In the genomic region with DNA sequence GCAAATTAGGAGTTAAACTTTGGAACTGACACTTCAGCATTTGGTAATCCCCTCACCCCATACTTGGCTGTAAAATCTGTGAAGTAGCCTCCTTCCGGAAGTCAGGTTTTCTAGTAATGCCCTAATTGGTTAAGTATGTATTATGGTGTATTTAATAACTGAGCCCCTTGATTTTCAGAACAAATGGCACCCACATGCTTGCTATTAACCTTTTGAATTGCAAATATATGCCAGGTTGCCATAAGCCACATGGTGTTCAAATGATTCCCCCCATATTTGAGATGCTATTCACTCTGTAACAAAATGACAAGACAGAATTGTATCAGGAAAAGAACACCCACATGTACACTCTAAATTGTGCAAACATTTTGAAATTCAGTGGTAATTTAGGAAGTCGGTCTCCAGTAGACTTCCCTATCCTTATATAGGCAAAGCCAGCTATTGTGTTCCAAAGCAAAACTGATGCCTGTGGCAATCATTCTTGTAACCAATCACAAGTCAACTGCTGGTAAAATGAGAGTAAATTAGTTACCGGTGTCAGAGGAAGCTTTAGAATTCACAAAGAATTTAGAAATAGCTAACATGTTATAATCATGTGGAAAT, we compare ENCODE assay signal across 19 cellular contexts.
DNase-seq lines count a peak whose midpoint lies in the region; FAIRE-seq lines count a peak whose summit lies in the region.
"Had no signal": no experiment of that assay in that cellular context is flagged by ENCODE, and none has a peak within 500 bp of the region (broad histone marks: within the 10 kb centered on the region; RNA-seq: fewer than 3 reads in every experiment).

No MANE protein-coding gene starts in this region.

- H3K4me3 ChIP-seq in SK-N-MC: peak overlapping the region; percentile 56
- H3K4me3 ChIP-seq in iPS-18a (ENCODE audit: low read length): peak overlapping the region; percentile 15
- no peak overlapping the region for H3K4me3 ChIP-seq in SJCRH30
- H3K4me3 ChIP-seq: HAP-1 had no signal

- H3K4me1 ChIP-seq in iPS-18a (ENCODE audit: control insufficient read depth, low read depth, low read length): peaks cover 55% of the 10 kb centered on the region
- no peaks in the 10 kb centered on the region for H3K4me1 ChIP-seq in SJCRH30

- DNase-seq in NOMO-1 (lab: John Stamatoyannopoulos, UW; ENCODE audit: unreplicated experiment in 2 of 2) (peak; percentile 2 to 37), NOMO-1 treated with dmso at 0.1 percent for 144 hours (lab: John Stamatoyannopoulos, UW; ENCODE audit: unreplicated experiment) (no peak), SK-N-MC (ENCODE audit: low read depth, low spot score) (peak; percentile 55), urothelium cell line (ENCODE audit: low spot score) (no peak), substantia nigra (lab: John Stamatoyannopoulos, UW) (no peak), NCI-H1694 treated with DMSO at 0.1 percent for 48 hours (lab: John Stamatoyannopoulos, UW) (no peak), SJCRH30 (no peak)
- DNase-seq: 8988T, DMS79, NCI-H1417, NCI-H187, NCI-H226, NCI-H510A treated with DMSO at 0.1 percent for 48 hours, NCI-H82, Right ventricle myocardium superior, T-cell had no signal

- H3K9me3 ChIP-seq in SK-N-MC (ENCODE audit: low read depth, low read length): no peaks in the 10 kb centered on the region
- H3K9me3 ChIP-seq in iPS-18a (ENCODE audit: control insufficient read depth, low read depth, low read length): no peaks in the 10 kb centered on the region
- H3K9me3 ChIP-seq in SJCRH30 (replicated peaks): no peaks in the 10 kb centered on the region
- H3K9me3 ChIP-seq: HAP-1 had no signal

- H3K27me3 ChIP-seq in iPS-18a (ENCODE audit: control insufficient read depth, insufficient read depth, low read length) (no peaks in the 10 kb centered on the region), SJCRH30 (no peaks in the 10 kb centered on the region)

- peak overlapping the region; percentile 72 for H3K27ac ChIP-seq in SK-N-MC
- H3K27ac ChIP-seq in iPS-18a (ENCODE audit: low read length): peak overlapping the region; percentile 21
- no peak overlapping the region for H3K27ac ChIP-seq in substantia nigra (ENCODE audit: low read depth, low read length, poor library complexity, severe bottlenecking)
- no peak overlapping the region for H3K27ac ChIP-seq in SJCRH30
- H3K27ac ChIP-seq: C4-2B had no signal

- no peaks in the 10 kb centered on the region for H3K36me3 ChIP-seq in SK-N-MC (ENCODE audit: insufficient read depth, low read length)
- H3K36me3 ChIP-seq in iPS-18a (ENCODE audit: control insufficient read depth, low read depth, low read length): no peaks in the 10 kb centered on the region
- H3K36me3 ChIP-seq in SJCRH30: no peaks in the 10 kb centered on the region
- H3K36me3 ChIP-seq: HAP-1 had no signal

- H3K9ac ChIP-seq in SK-N-MC (ENCODE audit: insufficient read length) (no peak overlapping the region), iPS-18a (ENCODE audit: low read length) (no peak overlapping the region)

- peak; percentile 52 for FAIRE-seq in urothelium cell line (lab: Jason Lieb, UNC)

Comparison
In these comparisons a context has a peak if more than half of its experiments do, and no peak if none do; other contexts are left out.
1. DNase-seq: peak in NOMO-1 (2 of 2) and SK-N-MC (single experiment); none in NOMO-1 treated with dmso at 0.1 percent for 144 hours (single experiment), urothelium cell line (single experiment), substantia nigra (0 of 49), NCI-H1694 treated with DMSO at 0.1 percent for 48 hours (single experiment) and SJCRH30 (0 of 2).
2. H3K27ac ChIP-seq: peak in SK-N-MC (single experiment) and iPS-18a (single experiment); none in substantia nigra (single experiment) and SJCRH30 (single experiment).